ENCODE assay signal across 1 cellular context in the genomic region with DNA sequence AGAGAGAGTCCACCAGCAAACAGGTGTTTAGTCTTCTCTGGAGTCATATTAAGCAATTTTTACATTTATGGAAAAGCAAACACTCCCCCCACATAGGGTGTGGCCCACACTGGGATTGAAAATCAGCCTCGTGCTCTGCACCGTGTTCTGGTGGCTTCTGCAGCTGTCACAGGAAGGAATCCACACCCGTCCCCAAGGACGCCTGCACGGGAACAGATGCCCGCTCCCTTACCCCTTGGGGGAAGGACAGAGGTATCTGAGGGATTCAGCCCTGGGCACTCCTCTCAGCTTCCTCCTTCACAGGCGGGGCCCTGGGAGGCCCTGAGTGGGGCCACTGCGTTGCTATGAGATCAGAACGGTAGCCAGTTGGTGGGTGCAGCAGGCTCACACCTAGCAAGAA.
TF ChIP-seq lines count a peak whose summit lies in the region.

No MANE protein-coding gene starts in this region.

TF ChIP-seq in GM12878, 131 proteins besides CTCF, POLR2A, EP300 and RAD21 (continued from another document):
- TF ChIP-seq, protein P1, sequence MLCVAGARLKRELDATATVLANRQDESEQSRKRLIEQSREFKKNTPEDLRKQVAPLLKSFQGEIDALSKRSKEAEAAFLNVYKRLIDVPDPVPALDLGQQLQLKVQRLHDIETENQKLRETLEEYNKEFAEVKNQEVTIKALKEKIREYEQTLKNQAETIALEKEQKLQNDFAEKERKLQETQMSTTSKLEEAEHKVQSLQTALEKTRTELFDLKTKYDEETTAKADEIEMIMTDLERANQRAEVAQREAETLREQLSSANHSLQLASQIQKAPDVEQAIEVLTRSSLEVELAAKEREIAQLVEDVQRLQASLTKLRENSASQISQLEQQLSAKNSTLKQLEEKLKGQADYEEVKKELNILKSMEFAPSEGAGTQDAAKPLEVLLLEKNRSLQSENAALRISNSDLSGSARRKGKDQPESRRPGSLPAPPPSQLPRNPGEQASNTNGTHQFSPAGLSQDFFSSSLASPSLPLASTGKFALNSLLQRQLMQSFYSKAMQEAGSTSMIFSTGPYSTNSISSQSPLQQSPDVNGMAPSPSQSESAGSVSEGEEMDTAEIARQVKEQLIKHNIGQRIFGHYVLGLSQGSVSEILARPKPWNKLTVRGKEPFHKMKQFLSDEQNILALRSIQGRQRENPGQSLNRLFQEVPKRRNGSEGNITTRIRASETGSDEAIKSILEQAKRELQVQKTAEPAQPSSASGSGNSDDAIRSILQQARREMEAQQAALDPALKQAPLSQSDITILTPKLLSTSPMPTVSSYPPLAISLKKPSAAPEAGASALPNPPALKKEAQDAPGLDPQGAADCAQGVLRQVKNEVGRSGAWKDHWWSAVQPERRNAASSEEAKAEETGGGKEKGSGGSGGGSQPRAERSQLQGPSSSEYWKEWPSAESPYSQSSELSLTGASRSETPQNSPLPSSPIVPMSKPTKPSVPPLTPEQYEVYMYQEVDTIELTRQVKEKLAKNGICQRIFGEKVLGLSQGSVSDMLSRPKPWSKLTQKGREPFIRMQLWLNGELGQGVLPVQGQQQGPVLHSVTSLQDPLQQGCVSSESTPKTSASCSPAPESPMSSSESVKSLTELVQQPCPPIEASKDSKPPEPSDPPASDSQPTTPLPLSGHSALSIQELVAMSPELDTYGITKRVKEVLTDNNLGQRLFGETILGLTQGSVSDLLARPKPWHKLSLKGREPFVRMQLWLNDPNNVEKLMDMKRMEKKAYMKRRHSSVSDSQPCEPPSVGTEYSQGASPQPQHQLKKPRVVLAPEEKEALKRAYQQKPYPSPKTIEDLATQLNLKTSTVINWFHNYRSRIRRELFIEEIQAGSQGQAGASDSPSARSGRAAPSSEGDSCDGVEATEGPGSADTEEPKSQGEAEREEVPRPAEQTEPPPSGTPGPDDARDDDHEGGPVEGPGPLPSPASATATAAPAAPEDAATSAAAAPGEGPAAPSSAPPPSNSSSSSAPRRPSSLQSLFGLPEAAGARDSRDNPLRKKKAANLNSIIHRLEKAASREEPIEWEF (IDR thresholded peaks at IDR 0.05; ENCODE audit: insufficient replicate concordance, low read depth, low read length), result no peak
- TF ChIP-seq CHD4 (IDR thresholded peaks at IDR 0.05) (no peak), ESRRA (IDR thresholded peaks at IDR 0.05; ENCODE audit: low read length) (no peak)
